In genomic region chr19:35704218-35704617, GRCh38 we compare ENCODE assay signal across 10 cellular contexts. TPM values are rescaled to one million over a fixed set of nuclear protein-coding genes. Genes with fewer than 3 reads are reported as not detected.
DNase-seq lines count a peak whose midpoint lies in the region; ATAC-seq and TF ChIP-seq lines count a peak whose summit lies in the region.
"Had no signal": no experiment of that assay in that cellular context is flagged by ENCODE, and none has a peak within 500 bp of the region (broad histone marks: within the 10 kb centered on the region; RNA-seq: fewer than 3 reads in every experiment).

ZBTB32 (plus strand) TSS chr19:35704558; CDS start chr19:35714627, 10,069 bp downstream.

- H3K27me3 Mint-ChIP-seq in T-cell: peaks cover 0 to 2% of the 10 kb centered on the region in 2 donors
- H3K27me3 Mint-ChIP-seq: activated naive CD8-positive, alpha-beta T cell had no signal

- CTCF ChIA-PET in T-cell (lab: Charles Lee): no interaction called here

- POLR2A ChIA-PET in T-cell (lab: Charles Lee): no interaction called here

- H3K27ac Mint-ChIP-seq in T-cell: no peak within 1 kb of the TSS
- H3K27ac Mint-ChIP-seq: activated naive CD8-positive, alpha-beta T cell had no signal

- ATAC-seq in HG03571 (IDR thresholded peaks at IDR 0.05; ENCODE audit: unreplicated experiment): no peak
- no peak for ATAC-seq in T-cell (replicated peaks in 1 of 4)

- H3K36me3 Mint-ChIP-seq in T-cell: no peaks in the 10 kb centered on the region
- H3K36me3 Mint-ChIP-seq: activated naive CD8-positive, alpha-beta T cell had no signal

- peak; percentile 81 for DNase-seq in AG08395 (ENCODE audit: low spot score)
- peak; percentile 78 for DNase-seq in GM03348 (ENCODE audit: low spot score)
- DNase-seq in UCSD-AML1 (lab: John Stamatoyannopoulos, UW; ENCODE audit: unreplicated experiment): peak; percentile 56
- peak; percentile 71 for DNase-seq in fibroblast of pulmonary artery (ENCODE audit: low read depth)
- no peak for DNase-seq in activated effector memory CD4-positive, alpha-beta T cell treated with Interleukin-2 at 50 U/mL for 16 hours
- DNase-seq in T-cell: no peak
- DNase-seq in H4 (ENCODE audit: low spot score): no peak
- DNase-seq: stimulated activated naive CD4-positive, alpha-beta T cell treated with Interleukin-2 at 50 U/mL for 16 hours had no signal

- TF ChIP-seq CTCF in fibroblast of pulmonary artery (IDR thresholded peaks at IDR 0.05; ENCODE audit: low read length, missing control alignments): no peak

- no peak within 1 kb of the TSS for H3K4me3 ChIP-seq in fibroblast of pulmonary artery (replicated peaks; ENCODE audit: low read depth, low read length)

- H3K4me1 Mint-ChIP-seq in T-cell: peaks cover 4 to 6% (median 5%) of the 10 kb centered on the region in 3 donors

- H3K9me3 Mint-ChIP-seq in T-cell: no peaks in the 10 kb centered on the region

- no peak within 1 kb of the TSS for H3K4me3 Mint-ChIP-seq in T-cell

RNA-seq across cellular contexts. Expression of gene ZBTB32, which starts in this region (rescaled TPM):
- total RNA-seq in T-cell: 1 to 10 TPM; 1.2 to 4.1 (median 2.0) TPM
- not detected in 2 replicates for total RNA-seq in H4 (2014; rRNA removed; shearing (Covaris generic))

Comparison
In these comparisons a context has a peak if more than half of its experiments do, and no peak if none do; other contexts are left out.
1. DNase-seq: peak in AG08395 (single experiment), GM03348 (single experiment), UCSD-AML1 (single experiment) and fibroblast of pulmonary artery (single experiment); none in activated effector memory CD4-positive, alpha-beta T cell treated with Interleukin-2 at 50 U/mL for 16 hours (single experiment), T-cell (0 of 34) and H4 (single experiment).